In the genomic region with DNA sequence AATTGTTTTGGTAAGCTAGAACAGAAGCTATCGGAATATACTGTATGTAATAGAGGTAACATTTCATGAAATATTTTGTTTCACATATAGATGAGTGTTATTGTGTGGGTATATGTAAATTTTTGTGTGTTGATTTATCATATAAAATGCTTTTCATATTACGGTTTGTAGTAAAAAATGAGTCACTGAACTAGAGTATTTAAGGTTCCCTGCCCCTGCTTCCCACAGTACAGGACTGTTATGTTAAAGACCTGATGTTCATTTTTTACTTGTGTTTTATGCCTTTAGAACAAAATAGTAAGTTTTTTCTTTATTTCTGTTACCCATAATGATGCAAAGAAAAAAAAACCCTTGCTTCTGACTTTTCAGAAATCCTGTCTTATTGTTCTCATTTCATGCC, we compare ENCODE assay signal across 19 cellular contexts.
DNase-seq lines count a peak whose midpoint lies in the region; ATAC-seq and TF ChIP-seq lines count a peak whose summit lies in the region.
"Had no signal": no experiment of that assay in that cellular context is flagged by ENCODE, and none has a peak within 500 bp of the region (broad histone marks: within the 10 kb centered on the region; RNA-seq: fewer than 3 reads in every experiment).

No MANE protein-coding gene starts in this region.

- H3K4me1 Mint-ChIP-seq in Caco-2 (ENCODE audit: low read depth, unreplicated experiment) = peaks cover 7% of the 10 kb centered on the region
- H3K4me1 Mint-ChIP-seq in naive thymus-derived CD4-positive, alpha-beta T cell = peaks cover 0 to 2% (median 0%) of the 10 kb centered on the region in 7 donors
- H3K4me1 Mint-ChIP-seq in activated CD8-positive, alpha-beta T cell treated with anti-CD3 and anti-CD28 coated beads, Interleukin-2, amount 10 ng/mL, durations not matched to agents 7 days and 5 days (ENCODE audit: low read depth) = no peaks in the 10 kb centered on the region

- H3K9me1 ChIP-seq in IMR-90 (ENCODE audit: insufficient read depth, low read length) = no peaks in the 10 kb centered on the region

- in situ Hi-C loops in IMR-90 (cut with MboI; ENCODE audit: low sequenced_read_pairs) = no loop called here
- in situ Hi-C loops in KBM-7 (cut with MboI; ENCODE audit: low pct_unique_long_range_greater_than_20kb, low sequenced_read_pairs) = no loop called here

- TF ChIP-seq POLR2A in IMR-90 (IDR thresholded peaks at IDR 0.05; ENCODE audit: low read depth, low read length) = no peak

- DNase-seq in Caco-2 (no peak), IMR-90 (peak; percentile 52), choroid plexus epithelial cell (ENCODE audit: low read depth) (peak; percentile 26), osteoblast (ENCODE audit: insufficient read length, low spot score, missing footprints) (no peak), KBM-7 (no peak), BE2C (no peak)
- DNase-seq in naive thymus-derived CD4-positive, alpha-beta T cell = no peak
- no peak for DNase-seq in activated CD8-positive, alpha-beta T cell treated with anti-CD3 and anti-CD28 coated beads, Interleukin-2, amount 10 ng/mL, durations not matched to agents 7 days and 5 days
- DNase-seq: DMS79; H7; KG1; NCI-H1092; NCI-H1436 treated with DMSO at 0.1 percent for 48 hours; NCI-H1930; NCI-H510A; NK-92 treated with Interleukin-12 subunit alpha and Interleukin-12 subunit beta, amount 100 ng/mL, for 24 hours had no signal

- no peak overlapping the region for H4K8ac ChIP-seq in IMR-90 (ENCODE audit: low read depth in 2 of 2, low read length in 2 of 2)

- H4K20me1 ChIP-seq in IMR-90 (ENCODE audit: insufficient read depth, low read length) (no peaks in the 10 kb centered on the region), osteoblast (ENCODE audit: insufficient read depth, low read length) (no peaks in the 10 kb centered on the region)

- POLR2A ChIA-PET in Caco-2 (lab: Charles Lee) (no interaction called here), IMR-90 (lab: Charles Lee; ENCODE audit: unreplicated experiment) (interaction anchor here (0.6 kb wide), 1 partner anchor 180 kb away, joined by 4 read pairs; no protein-coding TSS in a partner anchor)
- POLR2A ChIA-PET in naive thymus-derived CD4-positive, alpha-beta T cell (lab: Charles Lee) = no interaction called here
- POLR2A ChIA-PET in activated CD8-positive, alpha-beta T cell treated with anti-CD3 and anti-CD28 coated beads, Interleukin-2, amount 10 ng/mL, durations not matched to agents 7 days and 5 days (lab: Charles Lee) = no interaction called here

- H3K9me3 Mint-ChIP-seq in Caco-2 (ENCODE audit: unreplicated experiment) = peaks cover 10% of the 10 kb centered on the region
- H3K9me3 Mint-ChIP-seq in naive thymus-derived CD4-positive, alpha-beta T cell = peaks cover 0 to 6% (median 0%) of the 10 kb centered on the region in 11 donors
- no peaks in the 10 kb centered on the region for H3K9me3 Mint-ChIP-seq in activated CD8-positive, alpha-beta T cell treated with anti-CD3 and anti-CD28 coated beads, Interleukin-2, amount 10 ng/mL, durations not matched to agents 7 days and 5 days (ENCODE audit: insufficient read depth)

- H3K18ac ChIP-seq in IMR-90 (ENCODE audit: low read depth, low read length) = no peak overlapping the region

- no peak overlapping the region for H2BK120ac ChIP-seq in IMR-90 (ENCODE audit: low read depth, low read length)

- H3K36me3 Mint-ChIP-seq in Caco-2 (ENCODE audit: insufficient read depth, unreplicated experiment) = no peaks in the 10 kb centered on the region
- H3K36me3 Mint-ChIP-seq in naive thymus-derived CD4-positive, alpha-beta T cell = no peaks in the 10 kb centered on the region
- no peaks in the 10 kb centered on the region for H3K36me3 Mint-ChIP-seq in activated CD8-positive, alpha-beta T cell treated with anti-CD3 and anti-CD28 coated beads, Interleukin-2, amount 10 ng/mL, durations not matched to agents 7 days and 5 days (ENCODE audit: low read depth)

- H2AFZ ChIP-seq in IMR-90 (replicated peaks; ENCODE audit: low read length, poor library complexity) (no peak overlapping the region), osteoblast (ENCODE audit: low read length) (no peak overlapping the region)

- H3K79me1 ChIP-seq in IMR-90 (ENCODE audit: low read depth in 1 of 2, low read length in 2 of 2) = no peaks in the 10 kb centered on the region

- H3K27me3 ChIP-seq in Caco-2 (replicated peaks; ENCODE audit: control insufficient read depth, insufficient read depth, low read length) (no peaks in the 10 kb centered on the region), IMR-90 (ENCODE audit: control insufficient read depth, insufficient read depth, low read length) (no peaks in the 10 kb centered on the region), osteoblast (ENCODE audit: insufficient read depth, low read length) (no peaks in the 10 kb centered on the region), BE2C (no peaks in the 10 kb centered on the region)
- peaks cover 0 to 3% of the 10 kb centered on the region in 2 donors for H3K27me3 ChIP-seq in naive thymus-derived CD4-positive, alpha-beta T cell (ENCODE audit: control insufficient read depth in 2 of 2, insufficient read depth in 2 of 2, low read length in 2 of 2)

- no peak overlapping the region for H3K14ac ChIP-seq in IMR-90 (replicated peaks; ENCODE audit: low read depth, low read length)

- H3K36me3 ChIP-seq in Caco-2 (ENCODE audit: control insufficient read depth, insufficient read depth, low read length) (no peaks in the 10 kb centered on the region), IMR-90 (ENCODE audit: control insufficient read depth, insufficient read depth, low read length) (no peaks in the 10 kb centered on the region), osteoblast (ENCODE audit: insufficient read depth, low read length) (no peaks in the 10 kb centered on the region), BE2C (no peaks in the 10 kb centered on the region)
- H3K36me3 ChIP-seq in naive thymus-derived CD4-positive, alpha-beta T cell (ENCODE audit: control insufficient read depth in 2 of 3, insufficient read depth in 3 of 3, low read length in 3 of 3) = no peaks in the 10 kb centered on the region

- BruUV-seq in Caco-2 (replicated peaks; lab: Mats Ljungman, UMichigan) (no TSS peak), IMR-90 (replicated peaks; lab: Mats Ljungman, UMichigan) (no TSS peak)

- H3K4me3 ChIP-seq in Caco-2 (ENCODE audit: low read depth, low read length) (no peak overlapping the region), IMR-90 (ENCODE audit: insufficient read depth, low read depth, low read length) (no peak overlapping the region), choroid plexus epithelial cell (ENCODE audit: low read depth, low read length) (no peak overlapping the region), osteoblast (ENCODE audit: insufficient read depth, low read length) (no peak overlapping the region), BE2C (ENCODE audit: low read depth, low read length) (no peak overlapping the region)
- H3K4me3 ChIP-seq in naive thymus-derived CD4-positive, alpha-beta T cell (ENCODE audit: low read length) = no peak overlapping the region
- H3K4me3 ChIP-seq: GM12878 had no signal

- no peak overlapping the region for H3K4me2 ChIP-seq in IMR-90 (ENCODE audit: low read depth, low read length)
- H3K4me2 ChIP-seq in osteoblast (ENCODE audit: insufficient read depth, low read length) = no peak overlapping the region

- no peak overlapping the region for H3K56ac ChIP-seq in IMR-90 (ENCODE audit: extremely low read depth, insufficient read depth, low read length)

- no CpG with 5 or more reads among the region's 2 CpGs for WGBS in IMR-90 (ENCODE audit: extremely low coverage in 2 of 2, insufficient read length in 1 of 2), 2 experiments

- H3K27me3 Mint-ChIP-seq in Caco-2 (ENCODE audit: insufficient read depth, unreplicated experiment) = no peaks in the 10 kb centered on the region
- H3K27me3 Mint-ChIP-seq in naive thymus-derived CD4-positive, alpha-beta T cell = peaks cover 0 to 8% (median 4%) of the 10 kb centered on the region in 5 donors
- H3K27me3 Mint-ChIP-seq in activated CD8-positive, alpha-beta T cell treated with anti-CD3 and anti-CD28 coated beads, Interleukin-2, amount 10 ng/mL, durations not matched to agents 7 days and 5 days (ENCODE audit: low read depth) = peaks cover 5% of the 10 kb centered on the region

- no peak overlapping the region for H2BK15ac ChIP-seq in IMR-90 (ENCODE audit: low read depth, low read length)

- H2BK20ac ChIP-seq in IMR-90 (ENCODE audit: low read depth, low read length) = no peak overlapping the region

- H3K9me3 ChIP-seq in Caco-2 = 0 out of 2 replicates have a peak, but pooled peaks cover 7% of the 10 kb centered on the region
- H3K9me3 ChIP-seq in IMR-90 (ENCODE audit: control insufficient read depth, insufficient read depth, low read length) = peaks cover 3% of the 10 kb centered on the region
- H3K9me3 ChIP-seq in osteoblast (ENCODE audit: low read depth, low read length) = peaks cover 3% of the 10 kb centered on the region
- no peaks in the 10 kb centered on the region for H3K9me3 ChIP-seq in naive thymus-derived CD4-positive, alpha-beta T cell (ENCODE audit: control insufficient read depth in 2 of 3, low read length in 3 of 3)
- H3K9me3 ChIP-seq in BE2C = no peaks in the 10 kb centered on the region

- CTCF ChIA-PET in Caco-2 (lab: Charles Lee) = no interaction called here
- CTCF ChIA-PET in IMR-90 (lab: Yijun Ruan, JAX) = interaction anchor here (0.7 kb wide), 1 partner anchor 244 kb away, joined by 4 read pairs; no protein-coding TSS in a partner anchor
- CTCF ChIA-PET in naive thymus-derived CD4-positive, alpha-beta T cell (lab: Charles Lee) = no interaction called here
- CTCF ChIA-PET in activated CD8-positive, alpha-beta T cell treated with anti-CD3 and anti-CD28 coated beads, Interleukin-2, amount 10 ng/mL, durations not matched to agents 7 days and 5 days (lab: Charles Lee) = interaction anchor here (0.7 kb wide), 1 partner anchor 132 kb away, joined by 3 read pairs; no protein-coding TSS in a partner anchor

- H3K4me3 Mint-ChIP-seq in Caco-2 (ENCODE audit: unreplicated experiment) = no peak overlapping the region
- no peak overlapping the region for H3K4me3 Mint-ChIP-seq in naive thymus-derived CD4-positive, alpha-beta T cell
- H3K4me3 Mint-ChIP-seq in activated CD8-positive, alpha-beta T cell treated with anti-CD3 and anti-CD28 coated beads, Interleukin-2, amount 10 ng/mL, durations not matched to agents 7 days and 5 days = no peak overlapping the region

- no peak for TF ChIP-seq RAD21 in IMR-90 (IDR thresholded peaks at IDR 0.05; ENCODE audit: low read length)

- peak overlapping the region; percentile 6 for H3K27ac Mint-ChIP-seq in Caco-2 (ENCODE audit: unreplicated experiment)
- H3K27ac Mint-ChIP-seq in naive thymus-derived CD4-positive, alpha-beta T cell = no peak overlapping the region
- H3K27ac Mint-ChIP-seq in activated CD8-positive, alpha-beta T cell treated with anti-CD3 and anti-CD28 coated beads, Interleukin-2, amount 10 ng/mL, durations not matched to agents 7 days and 5 days = no peak overlapping the region

- H4K91ac ChIP-seq in IMR-90 (ENCODE audit: insufficient read depth, low read depth, low read length) = no peak overlapping the region

- H3K4ac ChIP-seq in IMR-90 (ENCODE audit: low read depth, low read length) = no peak overlapping the region

- H3K27ac ChIP-seq in IMR-90 (ENCODE audit: insufficient read depth, low read length) = no peak overlapping the region
- peak overlapping the region; percentile 17 for H3K27ac ChIP-seq in osteoblast (ENCODE audit: low read depth, low read length)
- no peak overlapping the region for H3K27ac ChIP-seq in naive thymus-derived CD4-positive, alpha-beta T cell (ENCODE audit: low read depth, low read length)

- H3K4me1 ChIP-seq in Caco-2 (peaks cover 55% of the 10 kb centered on the region), IMR-90 (ENCODE audit: control insufficient read depth, insufficient read depth, low read length) (peaks cover 2% of the 10 kb centered on the region; the same call in 1 of the 2 replicates), osteoblast (ENCODE audit: insufficient read depth, low read length) (peaks cover 30% of the 10 kb centered on the region), BE2C (peaks cover 32% of the 10 kb centered on the region)
- H3K4me1 ChIP-seq in naive thymus-derived CD4-positive, alpha-beta T cell (ENCODE audit: control insufficient read depth in 2 of 2, insufficient read depth in 2 of 2, low read length in 2 of 2) = no peaks in the 10 kb centered on the region

- H3K9ac ChIP-seq in IMR-90 (ENCODE audit: low read depth, low read length) = no peak overlapping the region

- no peaks in the 10 kb centered on the region for H3K79me2 ChIP-seq in osteoblast (ENCODE audit: insufficient read depth, low read length)

- no peak for ATAC-seq in IMR-90 (ENCODE audit: low read depth)
- no peak for ATAC-seq in naive thymus-derived CD4-positive, alpha-beta T cell
- ATAC-seq in activated CD8-positive, alpha-beta T cell treated with anti-CD3 and anti-CD28 coated beads, Interleukin-2, amount 10 ng/mL, durations not matched to agents 7 days and 5 days = no peak
- ATAC-seq: GM12878, HepG2, Panc1 had no signal

- dilution Hi-C loops in IMR-90 (cut with HindIII; ENCODE audit: low sequenced_read_pairs, unreplicated experiment) = no loop called here

- intact Hi-C loops in Caco-2 (cut with micrococcal nuclease; ENCODE audit: unreplicated experiment) (loop anchor here (10.0 kb wide), 1 partner anchor 239 kb away; no protein-coding TSS in a partner anchor), IMR-90 (cut with micrococcal nuclease) (no loop called here)
- intact Hi-C loops in naive thymus-derived CD4-positive, alpha-beta T cell (cut with micrococcal nuclease) = no loop called here

- TF ChIP-seq CTCF in Caco-2 (IDR thresholded peaks at IDR 0.05; ENCODE audit: insufficient read depth in 1 of 2, low read depth in 1 of 2, low read length in 1 of 2, severe bottlenecking in 1 of 2, unreplicated experiment in 1 of 2) (no peak), IMR-90 (conservative IDR thresholded peaks at IDR 0.05; ENCODE audit: low read depth, low read length) (no peak), choroid plexus epithelial cell (conservative IDR thresholded peaks at IDR 0.05; ENCODE audit: low read depth, low read length) (no peak), osteoblast (IDR thresholded peaks at IDR 0.05; ENCODE audit: extremely low read depth, low read depth, low read length) (no peak), BE2C (IDR thresholded peaks at IDR 0.05; ENCODE audit: low read depth, low read length) (no peak)

- no peak overlapping the region for H2BK5ac ChIP-seq in IMR-90 (ENCODE audit: low read depth, low read length, poor library complexity, severe bottlenecking)

- no peak overlapping the region for H2AK5ac ChIP-seq in IMR-90 (ENCODE audit: low read depth, low read length)

- no peak overlapping the region for H3K23ac ChIP-seq in IMR-90 (ENCODE audit: low read depth, low read length)

- no peak overlapping the region for H2AK9ac ChIP-seq in IMR-90 (replicated peaks; ENCODE audit: low read depth, low read length, poor library complexity)

- H4K5ac ChIP-seq in IMR-90 (ENCODE audit: low read depth, low read length) = no peak overlapping the region

Comparison
In these comparisons a context has a peak if more than half of its experiments do, and no peak if none do; other contexts are left out.
1. DNase-seq: peak in IMR-90 (single experiment) and choroid plexus epithelial cell (single experiment); none in Caco-2 (0 of 2), osteoblast (single experiment), naive thymus-derived CD4-positive, alpha-beta T cell (0 of 9), KBM-7 (single experiment), BE2C (single experiment) and activated CD8-positive, alpha-beta T cell treated with anti-CD3 and anti-CD28 coated beads, Interleukin-2, amount 10 ng/mL, durations not matched to agents 7 days and 5 days (single experiment).
2. CTCF ChIA-PET loops: an anchor here in IMR-90 (0.7 kb wide) and activated CD8-positive, alpha-beta T cell treated with anti-CD3 and anti-CD28 coated beads, Interleukin-2, amount 10 ng/mL, durations not matched to agents 7 days and 5 days (0.7 kb wide); none called in Caco-2 and naive thymus-derived CD4-positive, alpha-beta T cell.